ENCODE assay signal across 1 cellular context in the genomic region with DNA sequence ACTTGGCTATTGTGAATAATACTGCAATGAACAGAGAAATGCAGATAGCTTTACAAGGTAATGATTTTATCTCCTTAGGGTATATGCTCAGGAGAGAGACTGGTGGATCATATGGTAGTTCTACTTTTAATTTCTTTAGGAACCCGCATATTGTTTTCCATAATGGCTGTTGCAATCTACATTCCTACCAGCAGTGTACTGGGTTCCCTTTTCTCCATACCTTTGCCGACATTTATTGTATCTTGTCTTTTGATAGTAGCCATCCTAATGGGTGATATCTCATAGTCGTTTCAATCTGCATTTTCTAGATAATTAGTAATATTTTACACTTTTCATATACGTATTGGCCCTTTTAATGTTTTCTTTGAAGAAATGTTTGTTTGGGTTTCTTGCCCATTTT.
TF ChIP-seq lines count a peak whose summit lies in the region.

No MANE protein-coding gene starts in this region.

TF ChIP-seq in H1, 55 proteins besides CTCF, POLR2A, EP300 and RAD21:
- TF ChIP-seq YY1 (IDR thresholded peaks at IDR 0.05; ENCODE audit: low read depth, low read length) (no peak), PHF8 (conservative IDR thresholded peaks at IDR 0.05; ENCODE audit: low read depth, low read length) (no peak), TAF1 (IDR thresholded peaks at IDR 0.05; ENCODE audit: low read depth, low read length) (no peak), POU5F1 (IDR thresholded peaks at IDR 0.05; ENCODE audit: low read depth, low read length) (no peak), TEAD4 (IDR thresholded peaks at IDR 0.05; ENCODE audit: low read depth, low read length) (peak; percentile 87)
TF ChIP-seq in H1: peak in this region for 1.
